ENCODE assay signal across 31 cellular contexts in genomic region chr14:72916174-72916573, GRCh38. TPM values are rescaled to one million over a fixed set of nuclear protein-coding genes. Genes with fewer than 3 reads are reported as not detected.
DNase-seq lines count a peak whose midpoint lies in the region; ATAC-seq, FAIRE-seq and TF ChIP-seq lines count a peak whose summit lies in the region.
"Had no signal": no experiment of that assay in that cellular context is flagged by ENCODE, and none has a peak within 500 bp of the region (broad histone marks: within the 10 kb centered on the region; RNA-seq: fewer than 3 reads in every experiment).

No MANE protein-coding gene starts in this region.

- H3K4me3 ChIP-seq in A549: no peak overlapping the region
- H3K4me3 ChIP-seq in IMR-90 (ENCODE audit: insufficient read depth, low read depth, low read length): no peak overlapping the region
- no peak overlapping the region for H3K4me3 ChIP-seq in ascending aorta
- H3K4me3 ChIP-seq: body of pancreas, HAP-1, pancreas, right atrium auricular region had no signal

- H3K4me2 ChIP-seq in A549 (peak overlapping the region; percentile 18; the same call in 1 of the 3 replicates), IMR-90 (ENCODE audit: low read depth, low read length) (no peak overlapping the region)
- H3K4me2 ChIP-seq: KMS-11 had no signal

- peak in 1 of 2 experiments; percentile 25 for DNase-seq in A549 (ENCODE audit: low read depth in 1 of 2, low spot score in 1 of 2)
- peak; percentile 20 for DNase-seq in IMR-90
- DNase-seq in ascending aorta (ENCODE audit: low spot score in 2 of 2): no peak
- DNase-seq in kidney glomerular epithelial cell (lab: John Stamatoyannopoulos, UW): peak; percentile 58
- DNase-seq in NK-92 (lab: John Stamatoyannopoulos, UW; ENCODE audit: unreplicated experiment): no peak
- no peak for DNase-seq in NCI-H2081 (lab: John Stamatoyannopoulos, UW)
- no peak for DNase-seq in cardiac septum (ENCODE audit: low spot score)
- DNase-seq: activated CD4-positive, alpha-beta T cell treated with anti-CD3 and anti-CD28 coated beads for 1 hour; activated CD8-positive, alpha-beta T cell treated with anti-CD3 and anti-CD28 coated beads, Interleukin-2, amount 10 ng/mL, durations not matched to agents 7 days and 5 days; activated T-cell treated with anti-CD3 and anti-CD28 coated beads for 4 hours; body of pancreas; CD8-positive, alpha-beta memory T cell; DMS153; effector CD4-positive, alpha-beta T cell; erythroblast; foreskin keratinocyte; NCI-H1105; NCI-H187 treated with DMSO at 0.1 percent for 48 hours; NCI-H2227 treated with DMSO at 0.1 percent for 48 hours; NCI-H748 treated with DMSO at 0.1 percent for 48 hours; OCI-M1; pancreas; Right ventricle myocardium superior; stimulated activated CD4-positive, alpha-beta T cell treated with anti-CD3 and anti-CD28 coated beads, Interleukin-12 subunit alpha, Interleukin-12 subunit beta, amount 100 ng/mL, for 4 hours; stimulated activated CD4-positive, alpha-beta T cell treated with anti-CD3 and anti-CD28 coated beads, Interleukin-4, amount 100 ng/mL, for 1 hour; T-helper 2 cell had no signal

- no peak overlapping the region; the same call in 2 of the 3 replicates for H2BK15ac ChIP-seq in IMR-90 (ENCODE audit: low read depth, low read length)

- TF ChIP-seq RAD21 in A549 (conservative IDR thresholded peaks at IDR 0.05 in 1 of 2, IDR thresholded peaks at IDR 0.05 in 1 of 2): no peak
- TF ChIP-seq RAD21 in IMR-90 (IDR thresholded peaks at IDR 0.05; ENCODE audit: low read length): no peak

- H3K79me1 ChIP-seq in IMR-90 (ENCODE audit: low read depth in 1 of 2, low read length in 2 of 2): no peaks in the 10 kb centered on the region

- no peak overlapping the region for H3K56ac ChIP-seq in IMR-90 (ENCODE audit: extremely low read depth, insufficient read depth, low read length)

- H2BK20ac ChIP-seq in IMR-90 (ENCODE audit: low read depth, low read length): peak overlapping the region; percentile 18; the same call in 1 of the 2 replicates

- H3K36me3 ChIP-seq in IMR-90 (ENCODE audit: control insufficient read depth, insufficient read depth, low read length) (no peaks in the 10 kb centered on the region), ascending aorta (no peaks in the 10 kb centered on the region)
- H3K36me3 ChIP-seq: HAP-1, pancreas, right atrium auricular region had no signal

- H4K8ac ChIP-seq in IMR-90 (ENCODE audit: low read depth in 2 of 2, low read length in 2 of 2): no peak overlapping the region; a peak in 1 of 4 replicates

- H3K18ac ChIP-seq in IMR-90 (ENCODE audit: low read depth, low read length): no peak overlapping the region

- H3K9me3 ChIP-seq in A549 (no peaks in the 10 kb centered on the region), IMR-90 (ENCODE audit: control insufficient read depth, insufficient read depth, low read length) (no peaks in the 10 kb centered on the region), ascending aorta (no peaks in the 10 kb centered on the region)
- H3K9me3 ChIP-seq: body of pancreas, HAP-1, pancreas, right atrium auricular region had no signal

- in situ Hi-C loops in IMR-90 (cut with MboI; ENCODE audit: low sequenced_read_pairs): no loop called here

- H3K4ac ChIP-seq in IMR-90 (ENCODE audit: low read depth, low read length): no peak overlapping the region

- H3K27ac ChIP-seq in A549: no peak overlapping the region
- no peak overlapping the region for H3K27ac ChIP-seq in IMR-90 (ENCODE audit: insufficient read depth, low read length)
- H3K27ac ChIP-seq in ascending aorta: peak overlapping the region; percentile 47 to 79
- H3K27ac ChIP-seq: body of pancreas, foreskin keratinocyte, KMS-11, pancreas, right atrium auricular region had no signal

- no TSS peak for BruUV-seq in IMR-90 (replicated peaks; lab: Mats Ljungman, UMichigan)

- WGBS in A549 (ENCODE audit: missing lambda C conversion rate): 20% methylated on average over 6 of the region's 6 CpGs
- WGBS in IMR-90 (ENCODE audit: extremely low coverage in 2 of 2, insufficient read length in 1 of 2), 2 experiments: 47% methylated on average over 3 of the region's 6 CpGs; no CpG with 5 or more reads in 1 of the 2 experiments

- no peak overlapping the region for H3K23ac ChIP-seq in IMR-90 (ENCODE audit: low read depth, low read length)

- POLR2A ChIA-PET in A549 (lab: Yijun Ruan, JAX) (no interaction called here), IMR-90 (lab: Charles Lee; ENCODE audit: unreplicated experiment) (no interaction called here)

- H3K9ac ChIP-seq in IMR-90 (ENCODE audit: low read depth, low read length): no peak overlapping the region
- H3K9ac ChIP-seq: KMS-11 had no signal

- TF ChIP-seq POLR2A in A549 (IDR thresholded peaks at IDR 0.05; ENCODE audit: low read length): no peak
- no peak for TF ChIP-seq POLR2A in IMR-90 (IDR thresholded peaks at IDR 0.05; ENCODE audit: low read depth, low read length)

- H2AK9ac ChIP-seq in IMR-90 (replicated peaks; ENCODE audit: low read depth, low read length, poor library complexity): no peak overlapping the region

- TF ChIP-seq CTCF in A549 (IDR thresholded peaks at IDR 0.05): no peak
- no peak for TF ChIP-seq CTCF in IMR-90 (conservative IDR thresholded peaks at IDR 0.05; ENCODE audit: low read depth, low read length)
- TF ChIP-seq CTCF in ascending aorta (IDR thresholded peaks at IDR 0.05): no peak

- H4K5ac ChIP-seq in IMR-90 (ENCODE audit: low read depth, low read length): no peak overlapping the region

- H3K27me3 ChIP-seq in IMR-90 (ENCODE audit: control insufficient read depth, insufficient read depth, low read length): no peaks in the 10 kb centered on the region; the same call in 1 of the 2 replicates
- H3K27me3 ChIP-seq in ascending aorta: no peaks in the 10 kb centered on the region
- H3K27me3 ChIP-seq: body of pancreas, pancreas, right atrium auricular region had no signal

- no peak overlapping the region for H2AFZ ChIP-seq in IMR-90 (replicated peaks; ENCODE audit: low read length, poor library complexity)

- ATAC-seq in A549 (peak in 1 of 2 experiments; percentile 65; a peak in 3 of 6 replicates), IMR-90 (ENCODE audit: low read depth) (peak; percentile 55), GM18520 (IDR thresholded peaks at IDR 0.05; ENCODE audit: unreplicated experiment) (no peak)
- ATAC-seq: activated CD8-positive, alpha-beta T cell treated with anti-CD3 and anti-CD28 coated beads, Interleukin-2, amount 10 ng/mL, durations not matched to agents 7 days and 5 days; body of pancreas; foreskin keratinocyte; pancreas had no signal

- peak overlapping the region; percentile 26; the same call in 1 of the 2 replicates for H2BK120ac ChIP-seq in IMR-90 (ENCODE audit: low read depth, low read length)

- no peak overlapping the region for H3K14ac ChIP-seq in IMR-90 (replicated peaks; ENCODE audit: low read depth, low read length)

- intact Hi-C loops in IMR-90 (cut with micrococcal nuclease): no loop called here
- intact Hi-C loops in ascending aorta (cut with DNase I): no loop called here
- intact Hi-C loops in cardiac septum (cut with DNase I): no loop called here

- H4K20me1 ChIP-seq in IMR-90 (ENCODE audit: insufficient read depth, low read length): no peaks in the 10 kb centered on the region

- H3K9me1 ChIP-seq in IMR-90 (ENCODE audit: insufficient read depth, low read length): no peaks in the 10 kb centered on the region

- no peak for TF ChIP-seq EP300 in A549 (IDR thresholded peaks at IDR 0.05)

- no peak overlapping the region for H2BK5ac ChIP-seq in IMR-90 (ENCODE audit: low read depth, low read length, poor library complexity, severe bottlenecking)

- no peak overlapping the region for H4K91ac ChIP-seq in IMR-90 (ENCODE audit: insufficient read depth, low read depth, low read length)

- H3K4me1 ChIP-seq in A549 (peaks cover 8% of the 10 kb centered on the region; the same call in 1 of the 3 replicates), IMR-90 (ENCODE audit: control insufficient read depth, insufficient read depth, low read length) (peaks cover 2% of the 10 kb centered on the region; the same call in 1 of the 2 replicates), ascending aorta (peaks cover 0 to 5% of the 10 kb centered on the region in 2 donors)
- H3K4me1 ChIP-seq: body of pancreas, foreskin keratinocyte, HAP-1, pancreas, right atrium auricular region had no signal

- dilution Hi-C loops in IMR-90 (cut with HindIII; ENCODE audit: low sequenced_read_pairs, unreplicated experiment): no loop called here

- no peak for FAIRE-seq in A549 (lab: Jason Lieb, UNC)
- FAIRE-seq: G401.6, pancreas had no signal

- H2AK5ac ChIP-seq in IMR-90 (ENCODE audit: low read depth, low read length): no peak overlapping the region

- CTCF ChIA-PET in A549 (lab: Yijun Ruan, JAX) (interaction anchor here (1.0 to 3.0 kb wide), 6 partner anchors 11 to 409 kb away, joined by 3 to 24 read pairs (median 4); no protein-coding TSS in a partner anchor), IMR-90 (lab: Yijun Ruan, JAX) (interaction anchor here (1.0 kb wide), 1 partner anchor 31 kb away, joined by 3 read pairs; no protein-coding TSS in a partner anchor)

TF ChIP-seq in A549, 52 proteins besides CTCF, POLR2A, EP300 and RAD21 (continues in another document):
- TF ChIP-seq ZC3H11A (IDR thresholded peaks at IDR 0.05): no peak
- TF ChIP-seq MYC (IDR thresholded peaks at IDR 0.05; ENCODE audit: borderline replicate concordance, low read length): no peak

RNA-seq across cellular contexts. Expression of gene DCAF4, which starts 10.1 kb away (rescaled TPM):
- polyA plus RNA-seq in A549 (2011; rRNA removed) (21.0 and 22.4 TPM in 2 replicates), A549 (2017; fragmentation: RNase III; extraction: RNeasy Plus Mini Kit Qiagen cat#74134 plus additional on column Dnase treatment) (18.4 to 18.9 TPM (median 18.8 TPM) in 3 replicates), IMR-90 (2012; rRNA removed) (22.8 and 28.8 TPM in 2 replicates)
- 18.9 and 19.2 TPM in 2 replicates for polyA plus RNA-seq in A549 (2012; cell fraction: cytosol; rRNA removed)
- polyA plus RNA-seq in A549 (2012; cell fraction: nucleus; rRNA removed): 43.8 and 58.5 TPM in 2 replicates
- polyA minus RNA-seq in A549 (2011; rRNA and poly(A)+ RNA removed): 33.3 and 35.7 TPM in 2 replicates
- total RNA-seq in IMR-90 (2012; rRNA removed) (24.7 and 29.4 TPM in 2 replicates), ascending aorta (0.64 TPM), cardiac septum (7.9 TPM)
- polyA plus RNA-seq in IMR-90 (2012; cell fraction: cytosol; rRNA removed): 12.6 and 23.5 TPM in 2 replicates
- 35.2 and 102 TPM in 2 replicates for polyA plus RNA-seq in IMR-90 (2012; cell fraction: nucleus; rRNA removed; ENCODE audit: low replicate concordance)

RNA-seq across cellular contexts. Expression of gene DPF3, which starts 22.3 kb away (rescaled TPM):
- polyA plus RNA-seq in A549 (2011; rRNA removed) (0.05 and 0.28 TPM in 2 replicates), A549 (2017; fragmentation: RNase III; extraction: RNeasy Plus Mini Kit Qiagen cat#74134 plus additional on column Dnase treatment) (0.09 to 0.24 TPM (median 0.10 TPM) in 3 replicates), IMR-90 (2012; rRNA removed) (30.5 and 37.7 TPM in 2 replicates)
- 0.05 and 0.07 TPM in 2 replicates for polyA plus RNA-seq in A549 (2012; cell fraction: cytosol; rRNA removed)
- polyA plus RNA-seq in A549 (2012; cell fraction: nucleus; rRNA removed): 0.07 and 0.10 TPM in 2 replicates
- 0.58 TPM in 1 of 2 replicates, not detected in the other for polyA minus RNA-seq in A549 (2011; rRNA and poly(A)+ RNA removed)
- total RNA-seq in IMR-90 (2012; rRNA removed) (32.8 and 48.9 TPM in 2 replicates), ascending aorta (0.11 TPM), cardiac septum (36.5 TPM)
- 9.5 and 12.3 TPM in 2 replicates for polyA plus RNA-seq in IMR-90 (2012; cell fraction: cytosol; rRNA removed)
- polyA plus RNA-seq in IMR-90 (2012; cell fraction: nucleus; rRNA removed; ENCODE audit: low replicate concordance): 70.5 and 136 TPM in 2 replicates

Comparison
In these comparisons a context has a peak if more than half of its experiments do, and no peak if none do; other contexts are left out.
1. DNase-seq: peak in IMR-90 (single experiment) and kidney glomerular epithelial cell (single experiment); none in ascending aorta (0 of 2), NK-92 (single experiment), NCI-H2081 (0 of 2) and cardiac septum (single experiment).
2. H3K27ac ChIP-seq: peak in ascending aorta (2 of 2); none in A549 (0 of 2) and IMR-90 (single experiment).
3. RNA of gene DPF3, which starts 22.3 kb away (total RNA-seq): 36.5 TPM in cardiac septum (single experiment) and 32.8 to 48.9 TPM in IMR-90; 0.11 TPM in ascending aorta (single experiment); every median in the first group is over 10 times any median in the second.